Comparison of ENCODE assay signal across 17 cellular contexts in genomic region chr1:115218034-115218405, GRCh38.
DNase-seq lines count a peak whose midpoint lies in the region; ATAC-seq and TF ChIP-seq lines count a peak whose summit lies in the region.
"Had no signal": no experiment of that assay in that cellular context is flagged by ENCODE, and none has a peak within 500 bp of the region (broad histone marks: within the 10 kb centered on the region; RNA-seq: fewer than 3 reads in every experiment).

No MANE protein-coding gene starts in this region.

- ATAC-seq in heart left ventricle (no peak), HG03460 (IDR thresholded peaks at IDR 0.05; ENCODE audit: unreplicated experiment) (no peak)

- H3K4me1 ChIP-seq in heart left ventricle (peaks cover 0 to 38% (median 9%) of the 10 kb centered on the region in 12 donors), hepatocyte (ENCODE audit: insufficient read depth) (peaks cover 11% of the 10 kb centered on the region)
- H3K4me1 ChIP-seq: HAP-1 had no signal

- H2AFZ ChIP-seq in hepatocyte, result no peak overlapping the region

- TF ChIP-seq CTCF in heart left ventricle (IDR thresholded peaks at IDR 0.05) (no peak), hepatocyte (IDR thresholded peaks at IDR 0.05; ENCODE audit: poor library complexity) (no peak)

- H3K4me3 ChIP-seq in heart left ventricle (no peak overlapping the region), hepatocyte (no peak overlapping the region)
- H3K4me3 ChIP-seq: HAP-1 had no signal

- H3K36me3 ChIP-seq in heart left ventricle (no peaks in the 10 kb centered on the region), hepatocyte (replicated peaks; ENCODE audit: insufficient read depth, low read depth) (no peaks in the 10 kb centered on the region)
- H3K36me3 ChIP-seq: HAP-1 had no signal

- no peaks in the 10 kb centered on the region for H3K9me2 ChIP-seq in hepatocyte (replicated peaks; ENCODE audit: insufficient read depth)

- intact Hi-C loops in heart left ventricle (cut with DNase I), result no loop called here
- intact Hi-C loops in cardiac septum (cut with DNase I), result no loop called here

- H3K79me2 ChIP-seq in hepatocyte, result no peaks in the 10 kb centered on the region

- no peaks in the 10 kb centered on the region for H3K27me3 ChIP-seq in heart left ventricle
- no peaks in the 10 kb centered on the region for H3K27me3 ChIP-seq in hepatocyte

- H4K20me1 ChIP-seq in hepatocyte (ENCODE audit: insufficient read depth, poor library complexity, severe bottlenecking), result no peaks in the 10 kb centered on the region

- H3K9me3 ChIP-seq in heart left ventricle (no peaks in the 10 kb centered on the region), hepatocyte (ENCODE audit: low read depth) (no peaks in the 10 kb centered on the region)
- H3K9me3 ChIP-seq: HAP-1 had no signal

- no peak for DNase-seq in heart left ventricle
- DNase-seq in cardiac septum (ENCODE audit: low spot score), result no peak
- peak; percentile 14 to 64 for DNase-seq in dermis microvascular lymphatic vessel endothelial cell (ENCODE audit: low read depth in 2 of 2)
- DNase-seq in left kidney (ENCODE audit: low read depth, low spot score), result peak; percentile 17
- DNase-seq in hepatocyte (ENCODE audit: low spot score), result no peak
- no peak for DNase-seq in GM19240 (ENCODE audit: insufficient read length, low spot score)
- DNase-seq: ACHN; C1 segment of cervical spinal cord; Calu3; CD4-positive, alpha-beta T cell; DMS153; DMS79 treated with DMSO at 0.1 percent for 48 hours; EL; GOT3 had no signal

- no peak for TF ChIP-seq POLR2A in heart left ventricle (IDR thresholded peaks at IDR 0.05)

- 38 to 59% (median 46%) methylated on average over 6 of the region's 6 CpGs for WGBS in heart left ventricle, 4 donors
- WGBS in hepatocyte (ENCODE audit: low lambda C conversion rate, missing lambda C conversion rate), result 83% methylated on average over 6 of the region's 6 CpGs

- H3K4me2 ChIP-seq in hepatocyte, result no peak overlapping the region

- peak overlapping the region in 10 of 12 donors; percentile 5 to 60 (median 46) for H3K27ac ChIP-seq in heart left ventricle
- no peak overlapping the region for H3K27ac ChIP-seq in hepatocyte
- H3K27ac ChIP-seq: HL-60 had no signal

Comparison
In these comparisons a context has a peak if more than half of its experiments do, and no peak if none do; other contexts are left out.
1. DNase-seq: peak in dermis microvascular lymphatic vessel endothelial cell (2 of 2) and left kidney (single experiment); none in heart left ventricle (0 of 5), cardiac septum (single experiment), hepatocyte (single experiment) and GM19240 (single experiment).